Comparison of ENCODE assay signal across 11 cellular contexts in genomic region chr15:63852407-63852806, GRCh38.
"Had no signal": no experiment of that assay in that cellular context is flagged by ENCODE, and none has a peak within 500 bp of the region (broad histone marks: within the 10 kb centered on the region; RNA-seq: fewer than 3 reads in every experiment).

No MANE protein-coding gene starts in this region.

- H3K4me2 ChIP-seq: GM23338 had no signal

- H3K4me3 ChIP-seq: GM23248, GM23338, HAP-1 had no signal

- H3K27ac ChIP-seq: GM23248 had no signal

- H3K36me3 ChIP-seq: HAP-1 had no signal

- FAIRE-seq: H1, H54 had no signal

- H3K9me3 ChIP-seq: HAP-1 had no signal

- DNase-seq: GM23248, GOT3, H7, H9, HCEC 1CT, HFFc6 had no signal

- H3K4me1 ChIP-seq: HAP-1 had no signal

- H3K9me3 Mint-ChIP-seq: HFFc6 had no signal

- H3K27ac Mint-ChIP-seq: GM23338, H9, HFFc6 had no signal

- H3K9ac ChIP-seq: GM23248 had no signal

- H3K4me1 Mint-ChIP-seq: GM23338, H9 had no signal

- H3K4me3 Mint-ChIP-seq: GM23338, H9, HFFc6 had no signal

- H2AFZ ChIP-seq: GM23248, GM23338 had no signal

- ATAC-seq: GM23338, HCT116 had no signal
